In the genomic region with DNA sequence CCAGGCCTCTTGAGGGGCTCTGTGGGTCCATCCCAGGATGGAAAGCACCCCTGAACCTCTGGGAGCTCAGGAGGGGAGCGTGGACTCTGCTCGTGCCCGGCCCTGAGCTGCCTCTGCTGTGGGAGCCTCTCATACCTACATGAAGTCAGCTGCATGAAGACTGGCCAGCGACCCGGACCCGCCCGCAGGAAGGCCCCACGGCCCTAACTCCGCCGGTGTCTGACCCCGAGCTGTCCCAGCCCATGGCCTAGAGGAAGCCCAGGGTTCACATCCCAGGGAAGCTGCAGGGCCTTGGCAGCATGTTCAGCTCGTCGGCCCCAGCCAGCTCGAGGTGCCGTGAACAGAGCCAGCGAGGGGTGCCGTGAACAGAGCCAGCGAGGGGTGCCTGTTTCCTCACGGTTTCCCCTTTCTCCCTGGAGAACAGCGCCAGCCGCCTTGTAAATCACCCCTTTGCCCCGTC, we compare ENCODE assay signal across 21 cellular contexts.
"Had no signal": no experiment of that assay in that cellular context is flagged by ENCODE, and none has a peak within 500 bp of the region (broad histone marks: within the 10 kb centered on the region; RNA-seq: fewer than 3 reads in every experiment).

No MANE protein-coding gene starts in this region.

- DNase-seq: activated CD4-positive, alpha-beta T cell treated with anti-CD3 and anti-CD28 coated beads, Interleukin-2, amount 50 U/mL, for 1 hour; activated CD4-positive, CD25-positive, alpha-beta regulatory T cell treated with anti-CD3 and anti-CD28 coated beads, Interleukin-2, amount 50 U/mL, for 72 hours; activated CD8-positive, alpha-beta T cell treated with anti-CD3 and anti-CD28 coated beads, Interleukin-2, amount 10 ng/mL, durations not matched to agents 7 days and 5 days; activated T-cell treated with anti-CD3 and anti-CD28 coated beads, Interleukin-2, amount 50 U/mL, for 24 hours; effector CD4-positive, alpha-beta T cell; erythroblast; foreskin keratinocyte; left colon; lower lobe of right lung; mesendoderm; mucosa of descending colon; sigmoid colon; spleen; stimulated activated CD4-positive, alpha-beta T cell treated with anti-CD3 and anti-CD28 coated beads, Interleukin-4, amount 100 ng/mL, for 1 hour; stimulated activated naive CD4-positive, alpha-beta T cell; T-helper 1 cell; testis; upper lobe of right lung; WERI-Rb-1 had no signal

- H3K36me3 ChIP-seq: lower lobe of right lung, sigmoid colon, spleen, upper lobe of right lung, WERI-Rb-1 had no signal

- H3K4me1 ChIP-seq: foreskin keratinocyte, lower lobe of right lung, sigmoid colon, spleen, upper lobe of right lung had no signal

- ATAC-seq: activated CD8-positive, alpha-beta T cell treated with anti-CD3 and anti-CD28 coated beads, Interleukin-2, amount 10 ng/mL, durations not matched to agents 7 days and 5 days; activated naive CD4-positive, alpha-beta T cell treated with anti-CD3 and anti-CD28 coated beads, Interleukin-2, amount 50 U/mL, for 72 hours; activated T-helper 17 cell treated with anti-CD3 and anti-CD28 coated beads, Interleukin-2, amount 50 U/mL, for 72 hours; foreskin keratinocyte; left colon; mucosa of descending colon had no signal

- H3K9me3 ChIP-seq: lower lobe of right lung, mucosa of descending colon, sigmoid colon, spleen, testis, upper lobe of right lung had no signal

- H3K4me3 ChIP-seq: lower lobe of right lung, mucosa of descending colon, sigmoid colon, spleen, testis, upper lobe of right lung had no signal

- H3K27me3 ChIP-seq: foreskin keratinocyte, testis, upper lobe of right lung had no signal

- H3K27ac ChIP-seq: foreskin keratinocyte, lower lobe of right lung, sigmoid colon, spleen, testis, upper lobe of right lung, WERI-Rb-1 had no signal
